In the genomic region with DNA sequence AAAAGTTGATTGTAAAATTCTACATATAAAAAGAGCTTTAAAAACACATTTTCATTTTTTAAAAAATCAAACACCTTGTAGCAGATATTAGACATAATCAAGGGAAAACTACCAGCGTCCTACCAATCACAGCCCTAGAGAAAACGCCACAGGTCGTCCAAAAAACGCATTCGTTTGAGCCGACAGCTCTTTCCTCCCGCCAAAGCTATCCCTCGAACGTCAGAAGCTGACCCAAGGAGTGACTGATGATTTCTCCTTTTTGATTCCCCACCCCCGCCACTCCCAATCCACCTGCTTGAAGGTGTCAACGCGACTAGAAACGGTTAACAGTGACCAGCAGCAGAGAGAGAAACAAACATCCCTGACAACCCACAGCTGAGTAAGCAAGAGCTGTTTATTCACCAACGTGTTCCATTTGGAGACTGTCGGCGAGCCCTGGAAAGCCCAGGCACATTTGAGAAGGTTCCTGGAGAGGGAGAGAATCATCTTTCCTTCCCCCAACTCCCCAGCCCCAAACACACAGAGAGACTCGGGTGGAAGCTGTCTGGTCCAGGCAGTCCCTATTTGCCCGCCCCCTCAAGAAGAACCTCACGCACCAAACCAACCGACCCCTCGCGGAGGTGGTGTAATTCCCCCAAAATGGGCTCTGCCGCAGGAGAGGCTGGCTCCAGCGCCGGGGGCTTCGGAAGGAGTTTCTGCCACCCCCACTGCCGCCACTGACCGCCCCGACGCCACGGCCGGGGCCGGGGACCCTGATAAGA, we compare ENCODE assay signal across 8 cellular contexts. TPM values are rescaled to one million over a fixed set of nuclear protein-coding genes. Genes with fewer than 3 reads are reported as not detected.
A peak's percentile ranks its signal among the peaks of the same experiment; 100 is the strongest.
DNase-seq lines count a peak whose midpoint lies in the region; ATAC-seq, FAIRE-seq and TF ChIP-seq lines count a peak whose summit lies in the region.

No MANE protein-coding gene starts in this region.

- peak; percentile 21 for ATAC-seq in GM18909 (IDR thresholded peaks at IDR 0.05; ENCODE audit: poor library complexity, unreplicated experiment)
- ATAC-seq in HG03457 (IDR thresholded peaks at IDR 0.05; ENCODE audit: unreplicated experiment): peak; percentile 8
- peak; percentile 13 to 55 (median 33) for ATAC-seq in heart right ventricle
- peak; percentile 60 to 71 (median 68) for ATAC-seq in pancreas

- peaks cover 21 to 46% (median 25%) of the 10 kb centered on the region in 10 experiments for H3K4me1 ChIP-seq in BLaER1 treated with 17β-estradiol and CSF1 and Interleukin-3, amounts not matched to agents 10 nM and 100 nM
- H3K4me1 ChIP-seq in adipocyte (ENCODE audit: control insufficient read depth, insufficient read depth, low read length) (peaks cover 13% of the 10 kb centered on the region), heart right ventricle (peaks cover 0 to 28% (median 17%) of the 10 kb centered on the region in 9 donors), pancreas (peaks cover 0 to 8% (median 5%) of the 10 kb centered on the region in 3 donors)

- intact Hi-C loops in heart right ventricle (cut with DNase I) (loop anchor here in 9 of 10 donors (2.0 to 10.0 kb wide), 11 partner anchors 47 to 205 kb away; no protein-coding TSS in a partner anchor), pancreas (cut with DNase I) (loop anchor here in 1 of 3 donors (10.0 kb wide), 1 partner anchor 205 kb away; no protein-coding TSS in a partner anchor)

- H3K9ac ChIP-seq in BLaER1 treated with 17β-estradiol and CSF1 and Interleukin-3, amounts not matched to agents 10 nM and 100 nM: peak overlapping the region; percentile 87 to 99 (median 99)
- peak overlapping the region; percentile 99 for H3K9ac ChIP-seq in adipocyte (ENCODE audit: low read length)

- peaks cover 30 to 39% (median 33%) of the 10 kb centered on the region in 11 experiments; a peak in 21 of 22 replicates for H4K20me1 ChIP-seq in BLaER1 treated with 17β-estradiol and CSF1 and Interleukin-3, amounts not matched to agents 10 nM and 100 nM

- H3K4me3 ChIP-seq in BLaER1 treated with 17β-estradiol and CSF1 and Interleukin-3, amounts not matched to agents 10 nM and 100 nM: peak overlapping the region; percentile 73 to 100 (median 99)
- peak overlapping the region; percentile 97 for H3K4me3 ChIP-seq in adipocyte (ENCODE audit: low read length)
- peak overlapping the region; percentile 79 to 99 (median 98) for H3K4me3 ChIP-seq in heart right ventricle
- peak overlapping the region; percentile 57 to 97 (median 95) for H3K4me3 ChIP-seq in pancreas

- peak overlapping the region; percentile 77 to 99 (median 92) for H3K4me2 ChIP-seq in BLaER1 treated with 17β-estradiol and CSF1 and Interleukin-3, amounts not matched to agents 10 nM and 100 nM

- TF ChIP-seq CTCF in heart right ventricle (IDR thresholded peaks at IDR 0.05) (no peak), pancreas (IDR thresholded peaks at IDR 0.05) (no peak)

- no peak for FAIRE-seq in pancreas (lab: Jason Lieb, UNC)

- H3K9me3 ChIP-seq in BLaER1 treated with 17β-estradiol and CSF1 and Interleukin-3, amounts not matched to agents 10 nM and 100 nM (replicated peaks in 1 of 11): no peaks in the 10 kb centered on the region
- H3K9me3 ChIP-seq in adipocyte (ENCODE audit: control insufficient read depth, low read length) (no peaks in the 10 kb centered on the region), heart right ventricle (no peaks in the 10 kb centered on the region), pancreas (no peaks in the 10 kb centered on the region)

- 1% methylated on average over 33 of the region's 33 CpGs for WGBS in heart right ventricle, 2 donors
- WGBS in pancreas, 2 donors: 0 to 1% methylated on average over 33 of the region's 33 CpGs

- peaks cover 0 to 3% (median 0%) of the 10 kb centered on the region in 11 experiments; a peak in 1 of 22 replicates for H3K27me3 ChIP-seq in BLaER1 treated with 17β-estradiol and CSF1 and Interleukin-3, amounts not matched to agents 10 nM and 100 nM
- H3K27me3 ChIP-seq in adipocyte (replicated peaks; ENCODE audit: control insufficient read depth, insufficient read depth, low read length): no peaks in the 10 kb centered on the region
- H3K27me3 ChIP-seq in heart right ventricle: no peaks in the 10 kb centered on the region
- H3K27me3 ChIP-seq in pancreas: no peaks in the 10 kb centered on the region

- H3K27ac ChIP-seq in BLaER1 treated with 17β-estradiol and CSF1 and Interleukin-3, amounts not matched to agents 10 nM and 100 nM: peak overlapping the region; percentile 85 to 99 (median 97)
- peak overlapping the region; percentile 87 to 99 (median 96) for H3K27ac ChIP-seq in heart right ventricle
- H3K27ac ChIP-seq in pancreas: peak overlapping the region; percentile 71 to 99 (median 92)

- DNase-seq in OCI-M1 (lab: John Stamatoyannopoulos, UW) (peak; percentile 81), adipocyte (ENCODE audit: low read depth) (peak; percentile 55), heart right ventricle (peak in 1 of 2 donors; percentile 29), pancreas (peak in 3 of 6 donors; percentile 59 to 75 (median 59)), GDM1 (lab: John Stamatoyannopoulos, UW) (no peak)

- H3K36me3 ChIP-seq in BLaER1 treated with 17β-estradiol and CSF1 and Interleukin-3, amounts not matched to agents 10 nM and 100 nM: peaks cover 19 to 27% (median 24%) of the 10 kb centered on the region in 11 experiments
- H3K36me3 ChIP-seq in adipocyte (ENCODE audit: control insufficient read depth, insufficient read depth, low read length, severe bottlenecking) (peaks cover 15% of the 10 kb centered on the region), heart right ventricle (peaks cover 0 to 24% (median 8%) of the 10 kb centered on the region in 9 donors), pancreas (no peaks in the 10 kb centered on the region)

RNA-seq across cellular contexts. Expression of gene CPEB3, which starts 0.6 kb away (rescaled TPM):
- 10 to 100 TPM in 9 of 10 donors, 1 to 10 TPM in 1; 7.2 to 17.6 (median 13.7) TPM for total RNA-seq in heart right ventricle
- 1 to 10 TPM in 1 of 2 donors, under 1 TPM in 1; 0.71 to 4.9 TPM for polyA plus RNA-seq in heart right ventricle
- total RNA-seq in pancreas: 1 to 10 TPM; 4.3 to 7.0 (median 4.6) TPM
- 1 to 10 TPM; 2.1 to 2.5 TPM for polyA plus RNA-seq in pancreas

RNA-seq across cellular contexts. Expression of gene MARCHF5, which starts 0.7 kb away (rescaled TPM):
- total RNA-seq in heart right ventricle (10 to 100 TPM; 25.6 to 40.1 (median 33.9) TPM), pancreas (10 to 100 TPM; 12.8 to 26.5 (median 14.1) TPM)
- polyA plus RNA-seq in heart right ventricle (10 to 100 TPM; 10.2 to 26.1 TPM), pancreas (10 to 100 TPM in 1 of 2 donors, 1 to 10 TPM in 1; 4.2 to 11.4 TPM)

Comparison
In these comparisons a context has a peak if more than half of its experiments do, and no peak if none do; other contexts are left out.
1. ATAC-seq: peak in every context shown above with its lines; median percentile 68 in pancreas; 33 in heart right ventricle; 21 in GM18909; 8 in HG03457.